21 cellular contexts compared by ENCODE assay signal in genomic region chr7:111846900-111847299, GRCh38.
"Had no signal": no experiment of that assay in that cellular context is flagged by ENCODE, and none has a peak within 500 bp of the region (broad histone marks: within the 10 kb centered on the region; RNA-seq: fewer than 3 reads in every experiment).

No MANE protein-coding gene starts in this region.

- H3K4me3 ChIP-seq: dorsolateral prefrontal cortex, lung, ovary, right lobe of liver, smooth muscle cell, suprapubic skin, transverse colon, vagina had no signal

- FAIRE-seq: colon, frontal cortex, keratinocyte had no signal

- H3K9me3 ChIP-seq: ovary, right lobe of liver, suprapubic skin, transverse colon, vagina had no signal

- H3K4me1 ChIP-seq: suprapubic skin, vagina had no signal

- DNase-seq: dorsolateral prefrontal cortex; effector CD4-positive, alpha-beta T cell; mesenchymal stem cell; natural killer cell; occipital lobe; ovary; right lobe of liver; stimulated activated CD4-positive, alpha-beta T cell treated with anti-CD3 and anti-CD28 coated beads, Interleukin-12 subunit alpha, Interleukin-12 subunit beta, amount 100 ng/mL, for 4 hours; stimulated activated CD4-positive, alpha-beta T cell treated with anti-CD3 and anti-CD28 coated beads, Interleukin-1b, Interleukin-23, amount 100 ng/mL, for 48 hours; stimulated activated CD4-positive, alpha-beta T cell treated with anti-CD3 and anti-CD28 coated beads, Interleukin-4, amount 100 ng/mL, for 1 hour; stimulated activated CD8-positive, alpha-beta memory T cell treated with anti-CD3 and anti-CD28 coated beads, Interleukin-4, amount 100 ng/mL, for 48 hours; stimulated activated naive CD4-positive, alpha-beta T cell; stimulated activated naive CD8-positive, alpha-beta T cell treated with anti-CD3 and anti-CD28 coated beads, Interleukin-15, amount 100 ng/mL, for 72 hours; transverse colon had no signal

- H3K4me2 ChIP-seq: smooth muscle cell had no signal

- H3K27ac ChIP-seq: ovary, right lobe of liver, suprapubic skin, transverse colon, vagina had no signal

- H3K36me3 ChIP-seq: ovary, suprapubic skin, transverse colon had no signal

- H3K27me3 ChIP-seq: dorsolateral prefrontal cortex, ovary, right lobe of liver, suprapubic skin, transverse colon, vagina had no signal
